ENCODE assay signal across 1 cellular context in genomic region chr19:13906525-13906904, GRCh38.
TF ChIP-seq lines count a peak whose summit lies in the region.

No MANE protein-coding gene starts in this region.

TF ChIP-seq in IMR-90, 13 proteins besides CTCF, POLR2A, EP300 and RAD21 (continued from another document):
- TF ChIP-seq FOS (IDR thresholded peaks at IDR 0.05; ENCODE audit: low read depth, low read length) (no peak), RCOR1 (IDR thresholded peaks at IDR 0.05; ENCODE audit: insufficient replicate concordance, low read length) (no peak), ELK1 (IDR thresholded peaks at IDR 0.05; ENCODE audit: borderline replicate concordance, low read depth, low read length) (no peak), NFE2L2 (IDR thresholded peaks at IDR 0.05; ENCODE audit: low read depth, low read length) (no peak), MAFK (IDR thresholded peaks at IDR 0.05; ENCODE audit: low read depth, low read length) (no peak), RFX5 (IDR thresholded peaks at IDR 0.05; ENCODE audit: low read depth, low read length) (no peak), MXI1 (IDR thresholded peaks at IDR 0.05; ENCODE audit: borderline replicate concordance, low read depth, low read length) (no peak), MAZ (IDR thresholded peaks at IDR 0.05; ENCODE audit: borderline replicate concordance, low read depth, low read length) (no peak), USF2 (IDR thresholded peaks at IDR 0.05; ENCODE audit: low read depth, low read length) (no peak), SMC3 (IDR thresholded peaks at IDR 0.05; ENCODE audit: low read depth, low read length) (no peak), BHLHE40 (IDR thresholded peaks at IDR 0.05; ENCODE audit: low read depth, low read length) (no peak)
TF ChIP-seq in IMR-90: peak in this region for 0.
